ENCODE assay signal across 8 cellular contexts in the genomic region with DNA sequence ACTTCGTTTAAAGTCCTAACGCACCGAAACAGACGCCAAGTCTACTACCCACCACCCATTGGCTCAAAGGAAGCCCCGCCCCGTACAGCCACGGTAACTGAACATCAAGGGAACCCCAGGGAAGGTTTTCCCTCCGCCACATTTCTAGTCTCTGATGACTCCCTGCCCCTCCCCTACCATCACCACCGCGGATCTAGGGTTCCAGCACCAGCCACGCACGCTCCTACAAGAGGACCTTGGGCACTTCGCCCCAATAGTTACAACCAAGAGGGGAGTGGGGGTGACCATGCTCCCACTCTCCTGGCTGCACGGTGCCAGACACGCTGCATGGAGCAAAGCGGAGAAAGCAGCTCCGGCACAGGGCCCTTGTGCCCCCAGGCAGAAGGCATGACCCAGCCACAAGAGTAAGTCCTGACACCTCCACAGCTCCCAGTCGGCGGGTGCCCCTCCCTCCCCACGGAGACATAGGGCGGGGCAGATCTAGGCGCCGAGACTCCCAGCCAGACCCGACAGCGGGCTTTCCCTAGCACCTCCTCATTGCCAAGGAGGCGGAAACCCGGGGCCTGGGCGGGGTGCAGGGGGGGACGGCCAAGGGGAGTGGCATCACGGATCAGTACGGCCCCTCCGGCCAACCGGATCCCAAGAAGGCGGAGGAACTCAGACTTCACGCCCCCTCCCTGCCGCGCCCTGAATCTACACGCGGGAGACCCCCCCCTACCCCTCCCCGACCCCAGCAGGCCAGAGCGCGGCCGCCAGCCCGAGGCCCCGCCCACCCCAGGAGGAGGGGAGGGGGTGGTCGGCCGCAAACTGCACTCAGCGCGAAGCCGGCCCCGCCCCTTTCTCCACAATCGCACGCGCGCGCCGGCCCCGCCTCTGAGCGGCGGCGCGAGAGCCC. TPM values are rescaled to one million over a fixed set of nuclear protein-coding genes. Genes with fewer than 3 reads are reported as not detected.
DNase-seq lines count a peak whose midpoint lies in the region; ATAC-seq, FAIRE-seq and TF ChIP-seq lines count a peak whose summit lies in the region.

No MANE protein-coding gene starts in this region.

- peak overlapping the region; percentile 93 to 99 (median 96) for H3K4me3 Mint-ChIP-seq in IgD-negative memory B cell

- H2AFZ ChIP-seq in OCI-LY3 (ENCODE audit: low read depth, low read length) (no peak overlapping the region), endothelial cell of umbilical vein (ENCODE audit: low read depth, low read length) (peak overlapping the region; percentile 42)

- POLR2A ChIA-PET in endothelial cell of umbilical vein (lab: Charles Lee) = interaction anchor here (1.7 kb wide), 1 partner anchor 82 kb away, joined by 8 read pairs; the partner anchor contains the start of gene MAN2C1

- peaks cover 53% of the 10 kb centered on the region for H4K20me1 ChIP-seq in OCI-LY3 (ENCODE audit: insufficient read depth, low read length)
- peaks cover 5% of the 10 kb centered on the region for H4K20me1 ChIP-seq in endothelial cell of umbilical vein (replicated peaks; ENCODE audit: control insufficient read depth, extremely low read depth, insufficient read depth, low read length)

- H3K9me1 ChIP-seq in endothelial cell of umbilical vein (replicated peaks; ENCODE audit: control insufficient read depth, extremely low read depth, insufficient read depth, low read length) = no peaks in the 10 kb centered on the region

- peaks cover 39 to 46% (median 46%) of the 10 kb centered on the region in 3 donors for H3K4me1 Mint-ChIP-seq in IgD-negative memory B cell

- H3K27me3 ChIP-seq in OCI-LY3 (ENCODE audit: low read depth, low read length) = no peaks in the 10 kb centered on the region
- H3K27me3 ChIP-seq in endothelial cell of umbilical vein (ENCODE audit: control insufficient read depth in 2 of 2, insufficient read depth in 2 of 2, low read length in 2 of 2) = no peaks in the 10 kb centered on the region
- H3K27me3 ChIP-seq in mononuclear cell (ENCODE audit: insufficient read depth, low read length) = no peaks in the 10 kb centered on the region

- H3K9ac ChIP-seq in OCI-LY3 (ENCODE audit: low read length) (peak overlapping the region; percentile 67), endothelial cell of umbilical vein (replicated peaks; ENCODE audit: extremely low read depth, insufficient read depth, low read length) (peak overlapping the region; percentile 47)

- no peaks in the 10 kb centered on the region for H3K27me3 Mint-ChIP-seq in IgD-negative memory B cell

- H3K4me1 ChIP-seq in OCI-LY3 (ENCODE audit: low read length) (peaks cover 28% of the 10 kb centered on the region), endothelial cell of umbilical vein (ENCODE audit: control insufficient read depth, extremely low read depth, insufficient read depth, low read length) (peaks cover 23% of the 10 kb centered on the region), mononuclear cell (ENCODE audit: insufficient read depth, low read length) (peaks cover 66% of the 10 kb centered on the region)

- peak; percentile 92 for DNase-seq in activated T-cell treated with anti-CD3 and anti-CD28 coated beads for 1 hour (ENCODE audit: low read depth)
- peak; percentile 96 for DNase-seq in endothelial cell of umbilical vein (ENCODE audit: low read depth, low spot score)
- peak; percentile 96 to 97 for DNase-seq in stimulated activated CD8-positive, alpha-beta memory T cell treated with anti-CD3 and anti-CD28 coated beads, Interleukin-15, amount 100 ng/mL, for 48 hours (ENCODE audit: low read depth in 2 of 2)

- CTCF ChIA-PET in endothelial cell of umbilical vein (lab: Charles Lee) = interaction anchor here (1.0 to 3.2 kb wide), 4 partner anchors 10 to 82 kb away, joined by 3 to 21 read pairs (median 5); partner anchors contain the start of gene MAN2C1

- ATAC-seq in GM21390 (IDR thresholded peaks at IDR 0.05; ENCODE audit: unreplicated experiment) = peak; percentile 23

- dilution Hi-C loops in endothelial cell of umbilical vein (cut with MboI; ENCODE audit: extremely low pct_ligation_motif_present, low sequenced_read_pairs) = loop anchor here (25.0 kb wide), 1 partner anchor 137 kb away; the partner anchor contains the start of gene PTPN9

- TF ChIP-seq CTCF in C4-2B (conservative IDR thresholded peaks at IDR 0.05) (no peak), OCI-LY3 (IDR thresholded peaks at IDR 0.05; ENCODE audit: low read depth, low read length) (no peak), endothelial cell of umbilical vein (IDR thresholded peaks at IDR 0.05; ENCODE audit: extremely low read depth in 1 of 2, insufficient read depth in 1 of 2, low read depth in 1 of 2, low read length in 2 of 2) (no peak)

- H3K4me3 ChIP-seq in OCI-LY3 (ENCODE audit: low read length) (peak overlapping the region; percentile 91), endothelial cell of umbilical vein (replicated peaks in 1 of 3; ENCODE audit: insufficient read depth in 1 of 3, low read depth in 1 of 3, low read length in 3 of 3) (peak overlapping the region; percentile 43 to 83 (median 62)), mononuclear cell (ENCODE audit: low read length) (peak overlapping the region; percentile 67)

- FAIRE-seq in endothelial cell of umbilical vein (lab: Jason Lieb, UNC) = peak; percentile 95

- intact Hi-C loops in endothelial cell of umbilical vein (cut with micrococcal nuclease) = loop anchor here (5.0 kb wide), 3 partner anchors 343 to 488 kb away; no protein-coding TSS in a partner anchor

- H3K79me2 ChIP-seq in OCI-LY3 (ENCODE audit: low read length) (peaks cover 73% of the 10 kb centered on the region), endothelial cell of umbilical vein (ENCODE audit: control insufficient read depth, insufficient read depth, low read length) (peaks cover 48% of the 10 kb centered on the region)

- no peaks in the 10 kb centered on the region for H3K9me3 Mint-ChIP-seq in IgD-negative memory B cell

- peaks cover 11% of the 10 kb centered on the region for H3K36me3 ChIP-seq in OCI-LY3 (replicated peaks; ENCODE audit: low read depth, low read length)
- H3K36me3 ChIP-seq in endothelial cell of umbilical vein (ENCODE audit: control insufficient read depth in 2 of 2, extremely low read depth in 1 of 2, insufficient read depth in 2 of 2, low read length in 2 of 2) = no peaks in the 10 kb centered on the region

- peak overlapping the region; percentile 90 to 99 (median 95) for H3K27ac Mint-ChIP-seq in IgD-negative memory B cell

- H3K4me2 ChIP-seq in OCI-LY3 (ENCODE audit: low read length) (peak overlapping the region; percentile 87), endothelial cell of umbilical vein (ENCODE audit: insufficient read depth, low read length) (peak overlapping the region; percentile 66)

- no TSS peak for BruUV-seq in endothelial cell of umbilical vein (replicated peaks; lab: Mats Ljungman, UMichigan)

- H3K27ac ChIP-seq in C4-2B (peak overlapping the region; percentile 95), OCI-LY3 (ENCODE audit: low read length) (peak overlapping the region; percentile 57), endothelial cell of umbilical vein (ENCODE audit: insufficient read depth, low read depth, low read length) (peak overlapping the region; percentile 44)

- H3K9me3 ChIP-seq in OCI-LY3 (ENCODE audit: insufficient read depth, low read length) = no peaks in the 10 kb centered on the region
- H3K9me3 ChIP-seq in endothelial cell of umbilical vein (replicated peaks; ENCODE audit: control insufficient read depth, insufficient read depth, low read length) = no peaks in the 10 kb centered on the region
- no peaks in the 10 kb centered on the region for H3K9me3 ChIP-seq in mononuclear cell (ENCODE audit: low read depth, low read length)

- H3K36me3 Mint-ChIP-seq in IgD-negative memory B cell = peaks cover 1% of the 10 kb centered on the region

- TF ChIP-seq POLR2A in endothelial cell of umbilical vein (IDR thresholded peaks at IDR 0.05; ENCODE audit: low read depth, low read length) = no peak

TF ChIP-seq in endothelial cell of umbilical vein, 7 proteins besides CTCF, POLR2A, EP300 and RAD21:
- TF ChIP-seq, protein P1, sequence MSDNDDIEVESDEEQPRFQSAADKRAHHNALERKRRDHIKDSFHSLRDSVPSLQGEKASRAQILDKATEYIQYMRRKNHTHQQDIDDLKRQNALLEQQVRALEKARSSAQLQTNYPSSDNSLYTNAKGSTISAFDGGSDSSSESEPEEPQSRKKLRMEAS (IDR thresholded peaks at IDR 0.05; ENCODE audit: insufficient read depth, insufficient read length) = no peak
- TF ChIP-seq POLR2AphosphoS5 (IDR thresholded peaks at IDR 0.05; ENCODE audit: insufficient read depth, low read depth, low read length) = no peak
- no peak for TF ChIP-seq MYC (IDR thresholded peaks at IDR 0.05; ENCODE audit: low read depth, low read length)
- TF ChIP-seq EZH2 (IDR thresholded peaks at IDR 0.05; ENCODE audit: borderline replicate concordance, low read depth, low read length, severe bottlenecking) = no peak
- TF ChIP-seq JUN (IDR thresholded peaks at IDR 0.05; ENCODE audit: borderline replicate concordance, insufficient read depth, insufficient read length, low read depth) = no peak

RNA-seq across cellular contexts. Expression of gene SIN3A, which starts 0.9 kb away (rescaled TPM):
- polyA plus RNA-seq in IgD-negative memory B cell (15.9 TPM), endothelial cell of umbilical vein (30.6 and 33.7 TPM in 2 replicates)
- total RNA-seq in endothelial cell of umbilical vein (44.5 and 50.5 TPM in 2 replicates), mononuclear cell (100 TPM)
- 20.1 and 23.1 TPM in 2 replicates for polyA plus RNA-seq in endothelial cell of umbilical vein (2011; cell fraction: cytosol; rRNA removed)
- polyA plus RNA-seq in endothelial cell of umbilical vein (2011; cell fraction: nucleus; rRNA removed) = 32.9 and 34.7 TPM in 2 replicates
- 19.2 and 20.3 TPM in 2 replicates for polyA plus RNA-seq in endothelial cell of umbilical vein (2012)
- polyA minus RNA-seq in endothelial cell of umbilical vein = 59.3 and 62.0 TPM in 2 replicates
- 32.8 TPM for polyA minus RNA-seq in endothelial cell of umbilical vein (2011; cell fraction: cytosol; rRNA and poly(A)+ RNA removed)
- 38.5 and 48.7 TPM in 2 replicates for polyA minus RNA-seq in endothelial cell of umbilical vein (2011; cell fraction: nucleus; rRNA and poly(A)+ RNA removed)

Comparison
In these comparisons a context has a peak if more than half of its experiments do, and no peak if none do; other contexts are left out.
1. Peak in every context shown above with its lines: DNase-seq, ATAC-seq, H3K4me3 ChIP-seq and H3K27ac ChIP-seq.
2. H3K27ac ChIP-seq: peak in every context shown above with its lines; median percentile 95 in C4-2B; 57 in OCI-LY3; 44 in endothelial cell of umbilical vein.